3 cellular contexts compared by ENCODE assay signal in the genomic region with DNA sequence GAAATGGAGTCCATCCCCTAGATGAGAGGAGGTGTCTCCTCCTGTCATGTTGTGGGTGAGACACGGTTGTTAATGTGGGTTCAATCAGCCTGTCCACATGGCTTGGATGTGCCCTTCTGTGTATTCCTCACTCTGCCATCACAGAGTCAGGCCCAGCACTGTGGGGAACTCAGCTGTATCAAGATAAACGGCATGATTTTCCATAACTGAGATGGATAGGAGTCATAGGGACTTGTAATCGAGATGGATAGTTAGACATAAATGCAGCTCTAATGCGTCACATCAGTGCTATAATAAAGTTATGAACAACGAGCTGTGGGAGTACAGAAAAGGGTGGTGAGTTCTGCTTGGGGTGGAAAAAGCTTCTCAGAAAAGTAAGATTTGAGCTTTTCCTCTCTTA.
"Had no signal": no experiment of that assay in that cellular context is flagged by ENCODE, and none has a peak within 500 bp of the region (broad histone marks: within the 10 kb centered on the region; RNA-seq: fewer than 3 reads in every experiment).

No MANE protein-coding gene starts in this region.

- ATAC-seq: GM12878 had no signal

- H3K4me3 ChIP-seq: GM12878 had no signal

- DNase-seq: GDM1, GF-D8 had no signal
